ENCODE assay signal across 17 cellular contexts in genomic region chr10:13560597-13560996, GRCh38. TPM values are rescaled to one million over a fixed set of nuclear protein-coding genes. Genes with fewer than 3 reads are reported as not detected.
DNase-seq lines count a peak whose midpoint lies in the region; ATAC-seq and TF ChIP-seq lines count a peak whose summit lies in the region.
"Had no signal": no experiment of that assay in that cellular context is flagged by ENCODE, and none has a peak within 500 bp of the region (broad histone marks: within the 10 kb centered on the region; RNA-seq: fewer than 3 reads in every experiment).

No MANE protein-coding gene starts in this region.

- no peak overlapping the region for H3K4me3 ChIP-seq in tibial nerve
- H3K4me3 ChIP-seq in right lobe of liver = no peak overlapping the region
- H3K4me3 ChIP-seq: BLaER1 treated with 17β-estradiol and CSF1 and Interleukin-3, amounts not matched to agents 10 nM and 100 nM; GM12878 had no signal

- intact Hi-C loops in right lobe of liver (cut with DNase I) = no loop called here

- DNase-seq in EL = peak; percentile 60
- peak; percentile 29 for DNase-seq in NCI-H226
- DNase-seq in chondrocyte (ENCODE audit: low spot score) = no peak
- peak; percentile 19 for DNase-seq in myocyte (ENCODE audit: low read depth)
- DNase-seq in stimulated activated naive CD8-positive, alpha-beta T cell treated with anti-CD3 and anti-CD28 coated beads, Interleukin-15, amount 100 ng/mL, for 72 hours = no peak
- no peak for DNase-seq in tibial nerve (ENCODE audit: low spot score in 2 of 2)
- DNase-seq in right lobe of liver = no peak
- no peak for DNase-seq in C1 segment of cervical spinal cord (lab: John Stamatoyannopoulos, UW)
- DNase-seq: activated naive CD4-positive, alpha-beta T cell treated with anti-CD3 and anti-CD28 coated beads, Interleukin-2, amount 10 ng/mL, durations not matched to agents 7 days and 5 days; central memory CD4-positive, alpha-beta T cell; head of caudate nucleus; left colon; NCI-H1048; NCI-H510A treated with DMSO at 0.1 percent for 48 hours had no signal

- H3K27ac Mint-ChIP-seq in chondrocyte (ENCODE audit: unreplicated experiment) = peak overlapping the region; percentile 60
- H3K27ac Mint-ChIP-seq in stimulated activated naive CD8-positive, alpha-beta T cell treated with anti-CD3 and anti-CD28 coated beads, Interleukin-15, amount 100 ng/mL, for 72 hours = no peak overlapping the region
- H3K27ac Mint-ChIP-seq: activated naive CD4-positive, alpha-beta T cell treated with anti-CD3 and anti-CD28 coated beads, Interleukin-2, amount 10 ng/mL, durations not matched to agents 7 days and 5 days had no signal

- H3K27ac ChIP-seq in tibial nerve (no peak overlapping the region), right lobe of liver (no peak overlapping the region)
- H3K27ac ChIP-seq: BLaER1 treated with 17β-estradiol and CSF1 and Interleukin-3, amounts not matched to agents 10 nM and 100 nM had no signal

- H3K4me3 Mint-ChIP-seq in chondrocyte (ENCODE audit: unreplicated experiment) = no peak overlapping the region
- H3K4me3 Mint-ChIP-seq in stimulated activated naive CD8-positive, alpha-beta T cell treated with anti-CD3 and anti-CD28 coated beads, Interleukin-15, amount 100 ng/mL, for 72 hours = no peak overlapping the region
- H3K4me3 Mint-ChIP-seq: activated naive CD4-positive, alpha-beta T cell treated with anti-CD3 and anti-CD28 coated beads, Interleukin-2, amount 10 ng/mL, durations not matched to agents 7 days and 5 days had no signal

- H3K36me3 Mint-ChIP-seq in chondrocyte (ENCODE audit: low read depth) = peaks cover 4% of the 10 kb centered on the region
- H3K36me3 Mint-ChIP-seq: activated naive CD4-positive, alpha-beta T cell treated with anti-CD3 and anti-CD28 coated beads, Interleukin-2, amount 10 ng/mL, durations not matched to agents 7 days and 5 days had no signal

- H3K4me1 ChIP-seq in tibial nerve (no peaks in the 10 kb centered on the region), right lobe of liver (no peaks in the 10 kb centered on the region)

- H3K9me3 ChIP-seq in tibial nerve = no peaks in the 10 kb centered on the region
- H3K9me3 ChIP-seq in right lobe of liver = no peaks in the 10 kb centered on the region

- no peak for TF ChIP-seq POLR2A in tibial nerve (IDR thresholded peaks at IDR 0.05)
- TF ChIP-seq POLR2A in right lobe of liver (IDR thresholded peaks at IDR 0.05) = no peak

- peaks cover 18% of the 10 kb centered on the region for H3K9me3 Mint-ChIP-seq in chondrocyte (ENCODE audit: low read depth)
- no peaks in the 10 kb centered on the region for H3K9me3 Mint-ChIP-seq in stimulated activated naive CD8-positive, alpha-beta T cell treated with anti-CD3 and anti-CD28 coated beads, Interleukin-15, amount 100 ng/mL, for 72 hours
- H3K9me3 Mint-ChIP-seq: activated naive CD4-positive, alpha-beta T cell treated with anti-CD3 and anti-CD28 coated beads, Interleukin-2, amount 10 ng/mL, durations not matched to agents 7 days and 5 days had no signal

- no peak for ATAC-seq in stimulated activated naive CD8-positive, alpha-beta T cell treated with anti-CD3 and anti-CD28 coated beads, Interleukin-15, amount 100 ng/mL, for 72 hours
- no peak for ATAC-seq in right lobe of liver
- ATAC-seq: activated CD4-positive, CD25-positive, alpha-beta regulatory T cell treated with anti-CD3 and anti-CD28 coated beads, Interleukin-2, amount 50 U/mL, for 24 hours; GM12878; left colon had no signal

- TF ChIP-seq EP300 in tibial nerve (IDR thresholded peaks at IDR 0.05) = no peak

- no peaks in the 10 kb centered on the region for H3K27me3 ChIP-seq in tibial nerve
- no peaks in the 10 kb centered on the region for H3K27me3 ChIP-seq in right lobe of liver
- H3K27me3 ChIP-seq: BLaER1 treated with 17β-estradiol and CSF1 and Interleukin-3, amounts not matched to agents 10 nM and 100 nM had no signal

- peaks cover 9% of the 10 kb centered on the region for H3K4me1 Mint-ChIP-seq in chondrocyte (ENCODE audit: low read depth)
- peaks cover 6% of the 10 kb centered on the region for H3K4me1 Mint-ChIP-seq in stimulated activated naive CD8-positive, alpha-beta T cell treated with anti-CD3 and anti-CD28 coated beads, Interleukin-15, amount 100 ng/mL, for 72 hours

- H3K36me3 ChIP-seq in tibial nerve = no peaks in the 10 kb centered on the region
- H3K36me3 ChIP-seq in right lobe of liver = no peaks in the 10 kb centered on the region
- H3K36me3 ChIP-seq: BLaER1 treated with 17β-estradiol and CSF1 and Interleukin-3, amounts not matched to agents 10 nM and 100 nM had no signal

- no peak for TF ChIP-seq CTCF in chondrocyte (IDR thresholded peaks at IDR 0.05)
- TF ChIP-seq CTCF in tibial nerve (IDR thresholded peaks at IDR 0.05) = no peak
- TF ChIP-seq CTCF in right lobe of liver (IDR thresholded peaks at IDR 0.05) = no peak

- H3K27me3 Mint-ChIP-seq in chondrocyte (ENCODE audit: low read depth) = peaks cover 10% of the 10 kb centered on the region
- peaks cover 6% of the 10 kb centered on the region for H3K27me3 Mint-ChIP-seq in stimulated activated naive CD8-positive, alpha-beta T cell treated with anti-CD3 and anti-CD28 coated beads, Interleukin-15, amount 100 ng/mL, for 72 hours
- H3K27me3 Mint-ChIP-seq: activated naive CD4-positive, alpha-beta T cell treated with anti-CD3 and anti-CD28 coated beads, Interleukin-2, amount 10 ng/mL, durations not matched to agents 7 days and 5 days had no signal

RNA-seq across cellular contexts. Expression of gene PRPF18, which starts 26.2 kb away (rescaled TPM):
- 13.4 to 20.9 TPM (median 14.9 TPM) in 3 replicates for total RNA-seq in chondrocyte
- 36.5 and 43.5 TPM in 2 replicates for total RNA-seq in myocyte
- polyA plus RNA-seq in myocyte (2012) = 11.7 TPM
- 10 to 100 TPM; 22.9 to 34.3 (median 32.8) TPM for total RNA-seq in tibial nerve
- 10 to 100 TPM in 4 of 6 experiments, 1 to 10 TPM in 2; 8.1 to 16.1 (median 11.5) TPM for total RNA-seq in right lobe of liver

RNA-seq across cellular contexts. Expression of gene BEND7, which starts 31.8 kb away (rescaled TPM):
- 9.7 to 15.8 TPM (median 12.3 TPM) in 3 replicates for total RNA-seq in chondrocyte
- 5.8 and 11.2 TPM in 2 replicates for total RNA-seq in myocyte
- polyA plus RNA-seq in myocyte (2012) = 12.7 TPM
- 10 to 100 TPM; 10.8 to 27.5 (median 21.5) TPM for total RNA-seq in tibial nerve
- 10 to 100 TPM; 14.5 to 21.5 (median 15.6) TPM for total RNA-seq in right lobe of liver
- total RNA-seq: GM12878 had no signal
- polyA plus RNA-seq: GM12878 had no signal

Comparison
In these comparisons a context has a peak if more than half of its experiments do, and no peak if none do; other contexts are left out.
1. DNase-seq: peak in EL (single experiment), NCI-H226 (single experiment) and myocyte (single experiment); none in chondrocyte (single experiment), stimulated activated naive CD8-positive, alpha-beta T cell treated with anti-CD3 and anti-CD28 coated beads, Interleukin-15, amount 100 ng/mL, for 72 hours (0 of 2), tibial nerve (0 of 2), right lobe of liver (0 of 3) and C1 segment of cervical spinal cord (0 of 14).